ENCODE assay signal across 29 cellular contexts in the genomic region with DNA sequence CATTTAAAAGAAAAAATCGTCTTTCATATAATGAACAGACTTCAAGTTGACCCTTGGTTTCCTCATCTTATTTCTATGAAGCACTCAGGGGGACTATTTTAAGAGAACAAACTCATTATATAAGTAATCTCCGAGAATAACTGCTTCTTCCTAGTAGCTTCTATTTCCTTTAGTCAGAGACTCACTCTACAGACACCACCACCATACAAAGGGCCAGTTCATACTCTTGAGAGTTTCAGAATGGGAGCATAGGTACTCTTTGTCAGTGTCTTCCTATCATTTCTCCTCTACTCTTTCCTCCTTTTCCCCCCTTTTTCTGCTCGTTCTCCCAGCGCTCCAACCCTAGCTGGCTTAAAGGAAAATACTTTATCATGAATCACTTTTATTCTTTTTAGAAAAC.
DNase-seq lines count a peak whose midpoint lies in the region; ATAC-seq lines count a peak whose summit lies in the region.
"Had no signal": no experiment of that assay in that cellular context is flagged by ENCODE, and none has a peak within 500 bp of the region (broad histone marks: within the 10 kb centered on the region; RNA-seq: fewer than 3 reads in every experiment).

No MANE protein-coding gene starts in this region.

- H3K36me3 Mint-ChIP-seq in activated T-cell treated with anti-CD3 and anti-CD28 coated beads, Interleukin-2, amount 50 U/mL, for 24 hours (ENCODE audit: low read depth), result peaks cover 53% of the 10 kb centered on the region

- peaks cover 4% of the 10 kb centered on the region for H3K4me1 Mint-ChIP-seq in activated T-cell treated with anti-CD3 and anti-CD28 coated beads, Interleukin-2, amount 50 U/mL, for 24 hours (ENCODE audit: low read depth)
- H3K4me1 Mint-ChIP-seq: B cell, CD14-positive monocyte had no signal

- DNase-seq in COLO829 (ENCODE audit: low spot score) (peak; percentile 75), SK-MEL-5 (ENCODE audit: low read depth, low spot score) (peak; percentile 83), pons (ENCODE audit: low spot score) (peak; percentile 20), NCI-H187 (lab: John Stamatoyannopoulos, UW) (no peak)
- DNase-seq in activated T-cell treated with anti-CD3 and anti-CD28 coated beads, Interleukin-2, amount 50 U/mL, for 24 hours, result no peak
- DNase-seq: 8988T; ACHN; AML-193; BE2C; C1 segment of cervical spinal cord; Caco-2; Calu3; CD4-positive, alpha-beta memory T cell; CD4-positive, alpha-beta T cell; CD4-positive, CD25-positive, alpha-beta regulatory T cell; CD8-positive, alpha-beta memory T cell; CD8-positive, alpha-beta T cell; COR-L47; DMS 273 treated with DMSO at 0.1 percent for 48 hours; DMS153; DMS53; DMS79; DMS79 treated with DMSO at 0.1 percent for 48 hours; DND-41; EL had no signal

- H3K4me3 Mint-ChIP-seq in activated T-cell treated with anti-CD3 and anti-CD28 coated beads, Interleukin-2, amount 50 U/mL, for 24 hours, result no peak overlapping the region
- H3K4me3 Mint-ChIP-seq: B cell; CD14-positive monocyte; CD4-positive, alpha-beta memory T cell; CD4-positive, alpha-beta T cell; CD4-positive, CD25-positive, alpha-beta regulatory T cell; CD8-positive, alpha-beta memory T cell; CD8-positive, alpha-beta T cell had no signal

- in situ Hi-C loops in SK-MEL-5 (cut with HindIII; ENCODE audit: low pct_unique_long_range_greater_than_20kb, low sequenced_read_pairs), result no loop called here

- H3K27ac Mint-ChIP-seq in activated T-cell treated with anti-CD3 and anti-CD28 coated beads, Interleukin-2, amount 50 U/mL, for 24 hours, result no peak overlapping the region
- H3K27ac Mint-ChIP-seq: B cell; CD4-positive, alpha-beta memory T cell; CD4-positive, alpha-beta T cell; CD8-positive, alpha-beta T cell had no signal

- H3K27me3 Mint-ChIP-seq in activated T-cell treated with anti-CD3 and anti-CD28 coated beads, Interleukin-2, amount 50 U/mL, for 24 hours, result no peaks in the 10 kb centered on the region
- H3K27me3 Mint-ChIP-seq: B cell; CD4-positive, alpha-beta memory T cell; CD4-positive, alpha-beta T cell; CD8-positive, alpha-beta memory T cell had no signal

- H3K9me3 Mint-ChIP-seq in activated T-cell treated with anti-CD3 and anti-CD28 coated beads, Interleukin-2, amount 50 U/mL, for 24 hours, result no peaks in the 10 kb centered on the region
- H3K9me3 Mint-ChIP-seq: CD4-positive, alpha-beta T cell; CD4-positive, CD25-positive, alpha-beta regulatory T cell; CD8-positive, alpha-beta memory T cell; CD8-positive, alpha-beta T cell had no signal

- ATAC-seq in HG03039 (IDR thresholded peaks at IDR 0.05; ENCODE audit: unreplicated experiment), result no peak
- ATAC-seq: A549; CD8-positive, alpha-beta T cell had no signal

Comparison
In these comparisons a context has a peak if more than half of its experiments do, and no peak if none do; other contexts are left out.
1. DNase-seq: peak in COLO829 (single experiment), SK-MEL-5 (single experiment) and pons (single experiment); none in NCI-H187 (0 of 2) and activated T-cell treated with anti-CD3 and anti-CD28 coated beads, Interleukin-2, amount 50 U/mL, for 24 hours (single experiment).